Comparison of ENCODE assay signal across 24 cellular contexts in genomic region chr9:119933191-119933590, GRCh38.
A peak's percentile ranks its signal among the peaks of the same experiment; 100 is the strongest.
DNase-seq lines count a peak whose midpoint lies in the region; ATAC-seq and TF ChIP-seq lines count a peak whose summit lies in the region.
"Had no signal": no experiment of that assay in that cellular context is flagged by ENCODE, and none has a peak within 500 bp of the region (broad histone marks: within the 10 kb centered on the region; RNA-seq: fewer than 3 reads in every experiment).

No MANE protein-coding gene starts in this region.

- peaks cover 3% of the 10 kb centered on the region for H3K9me3 Mint-ChIP-seq in neural crest cell
- H3K9me3 Mint-ChIP-seq in stimulated activated effector memory CD8-positive, alpha-beta T cell treated with anti-CD3 and anti-CD28 coated beads, Interleukin-12 subunit alpha, Interleukin-12 subunit beta, amount 100 ng/mL, for 72 hours = no peaks in the 10 kb centered on the region
- H3K9me3 Mint-ChIP-seq: CD8-positive, alpha-beta memory T cell had no signal

- H3K27me3 Mint-ChIP-seq in neural crest cell (ENCODE audit: low read depth) = peaks cover 15% of the 10 kb centered on the region
- H3K27me3 Mint-ChIP-seq: CD4-positive, alpha-beta memory T cell; CD4-positive, CD25-positive, alpha-beta regulatory T cell; CD8-positive, alpha-beta memory T cell had no signal

- H3K4me1 Mint-ChIP-seq in neural crest cell = no peaks in the 10 kb centered on the region
- H3K4me1 Mint-ChIP-seq in stimulated activated effector memory CD8-positive, alpha-beta T cell treated with anti-CD3 and anti-CD28 coated beads, Interleukin-12 subunit alpha, Interleukin-12 subunit beta, amount 100 ng/mL, for 72 hours = no peaks in the 10 kb centered on the region
- H3K4me1 Mint-ChIP-seq: CD14-positive monocyte; CD4-positive, alpha-beta memory T cell; CD4-positive, CD25-positive, alpha-beta regulatory T cell; CD8-positive, alpha-beta memory T cell had no signal

- no peak for ATAC-seq in GM18873 (IDR thresholded peaks at IDR 0.05; ENCODE audit: low FRiP score, unreplicated experiment)
- ATAC-seq in stimulated activated effector memory CD8-positive, alpha-beta T cell treated with anti-CD3 and anti-CD28 coated beads, Interleukin-12 subunit alpha, Interleukin-12 subunit beta, amount 100 ng/mL, for 72 hours = no peak
- ATAC-seq: GM12878 had no signal

- H3K36me3 Mint-ChIP-seq in neural crest cell (ENCODE audit: low read depth) = no peaks in the 10 kb centered on the region
- H3K36me3 Mint-ChIP-seq in stimulated activated effector memory CD8-positive, alpha-beta T cell treated with anti-CD3 and anti-CD28 coated beads, Interleukin-12 subunit alpha, Interleukin-12 subunit beta, amount 100 ng/mL, for 72 hours = no peaks in the 10 kb centered on the region
- H3K36me3 Mint-ChIP-seq: CD14-positive monocyte; CD4-positive, alpha-beta memory T cell; CD4-positive, CD25-positive, alpha-beta regulatory T cell; CD8-positive, alpha-beta memory T cell had no signal

- no peak for TF ChIP-seq CTCF in neural crest cell (conservative IDR thresholded peaks at IDR 0.05)

- DNase-seq in NCI-H524 treated with DMSO at 0.1 percent for 48 hours (lab: John Stamatoyannopoulos, UW) (peak; percentile 73), NCI-H82 treated with DMSO at 0.1 percent for 48 hours (lab: John Stamatoyannopoulos, UW; ENCODE audit: unreplicated experiment) (peak; percentile 54), neural crest cell (ENCODE audit: low read depth, low spot score) (no peak), hippocampal formation (lab: John Stamatoyannopoulos, UW) (no peak)
- DNase-seq in stimulated activated CD8-positive, alpha-beta memory T cell treated with anti-CD3 and anti-CD28 coated beads, Interleukin-4, amount 100 ng/mL, for 48 hours = no peak
- no peak for DNase-seq in stimulated activated effector memory CD8-positive, alpha-beta T cell treated with anti-CD3 and anti-CD28 coated beads, Interleukin-12 subunit alpha, Interleukin-12 subunit beta, amount 100 ng/mL, for 72 hours (ENCODE audit: low spot score in 2 of 2)
- DNase-seq: 8988T; ACHN; BE2C; C1 segment of cervical spinal cord; CD4-positive, alpha-beta memory T cell; CD4-positive, CD25-positive, alpha-beta regulatory T cell; CD8-positive, alpha-beta memory T cell; COR-L47; DMS 273 treated with DMSO at 0.1 percent for 48 hours; DMS153; DMS53; DMS79; DND-41; EL; GDM1 had no signal

- H3K27ac Mint-ChIP-seq in neural crest cell (ENCODE audit: unreplicated experiment) = peak overlapping the region; percentile 45
- no peak overlapping the region for H3K27ac Mint-ChIP-seq in stimulated activated effector memory CD8-positive, alpha-beta T cell treated with anti-CD3 and anti-CD28 coated beads, Interleukin-12 subunit alpha, Interleukin-12 subunit beta, amount 100 ng/mL, for 72 hours
- H3K27ac Mint-ChIP-seq: CD14-positive monocyte; CD4-positive, alpha-beta memory T cell; CD4-positive, CD25-positive, alpha-beta regulatory T cell; CD8-positive, alpha-beta memory T cell had no signal

- no peak overlapping the region for H3K4me3 Mint-ChIP-seq in neural crest cell
- H3K4me3 Mint-ChIP-seq in stimulated activated effector memory CD8-positive, alpha-beta T cell treated with anti-CD3 and anti-CD28 coated beads, Interleukin-12 subunit alpha, Interleukin-12 subunit beta, amount 100 ng/mL, for 72 hours = no peak overlapping the region
- H3K4me3 Mint-ChIP-seq: CD14-positive monocyte; CD4-positive, alpha-beta memory T cell; CD4-positive, CD25-positive, alpha-beta regulatory T cell; CD8-positive, alpha-beta memory T cell had no signal

Comparison
In these comparisons a context has a peak if more than half of its experiments do, and no peak if none do; other contexts are left out.
1. DNase-seq: peak in NCI-H524 treated with DMSO at 0.1 percent for 48 hours (single experiment) and NCI-H82 treated with DMSO at 0.1 percent for 48 hours (single experiment); none in neural crest cell (single experiment), hippocampal formation (0 of 2), stimulated activated CD8-positive, alpha-beta memory T cell treated with anti-CD3 and anti-CD28 coated beads, Interleukin-4, amount 100 ng/mL, for 48 hours (single experiment) and stimulated activated effector memory CD8-positive, alpha-beta T cell treated with anti-CD3 and anti-CD28 coated beads, Interleukin-12 subunit alpha, Interleukin-12 subunit beta, amount 100 ng/mL, for 72 hours (0 of 2).